ENCODE assay signal across 13 cellular contexts in the genomic region with DNA sequence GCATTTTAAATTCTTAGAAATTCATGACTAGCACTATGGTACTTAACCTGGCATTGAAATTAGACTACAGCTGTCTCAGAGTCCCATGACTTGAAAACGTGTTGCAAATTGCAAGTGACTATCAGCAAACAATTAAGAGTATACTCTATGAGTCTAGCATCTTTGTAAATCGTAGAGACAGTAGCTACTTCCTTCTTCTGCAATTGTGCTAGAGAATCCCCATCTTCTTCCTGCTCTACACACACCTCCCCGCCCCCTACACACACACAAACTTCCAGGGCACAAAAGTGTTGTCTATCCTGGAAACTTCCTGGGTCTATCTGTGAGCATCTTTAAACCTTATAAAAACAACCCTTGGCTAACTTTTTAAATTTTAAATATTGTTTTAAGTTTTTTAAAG. TPM values are rescaled to one million over a fixed set of nuclear protein-coding genes. Genes with fewer than 3 reads are reported as not detected.
A peak's percentile ranks its signal among the peaks of the same experiment; 100 is the strongest.
DNase-seq lines count a peak whose midpoint lies in the region; ATAC-seq and TF ChIP-seq lines count a peak whose summit lies in the region.
"Had no signal": no experiment of that assay in that cellular context is flagged by ENCODE, and none has a peak within 500 bp of the region (broad histone marks: within the 10 kb centered on the region; RNA-seq: fewer than 3 reads in every experiment).

No MANE protein-coding gene starts in this region.

- no peak overlapping the region for H3K4me3 Mint-ChIP-seq in progenitor cell of endocrine pancreas (ENCODE audit: low read depth)
- H3K4me3 Mint-ChIP-seq: CD4-positive, alpha-beta T cell had no signal

- TF ChIP-seq POLR2A in testis (IDR thresholded peaks at IDR 0.05) = no peak

- H3K4me3 ChIP-seq in DOHH2 (ENCODE audit: low read length) (no peak overlapping the region), OCI-LY3 (ENCODE audit: low read length) (peak overlapping the region; percentile 75), testis (no peak overlapping the region)
- H3K4me3 ChIP-seq: gastroesophageal sphincter had no signal

- H3K4me2 ChIP-seq in DOHH2 (ENCODE audit: low read length) = 0 out of 2 replicates have a peak overlapping the region, but pooled peaks have one; percentile 7
- H3K4me2 ChIP-seq in OCI-LY3 (ENCODE audit: low read length) = peak overlapping the region; percentile 83

- peak overlapping the region; percentile 45 for H3K9ac ChIP-seq in OCI-LY3 (ENCODE audit: low read length)

- no peaks in the 10 kb centered on the region for H3K9me3 Mint-ChIP-seq in progenitor cell of endocrine pancreas (ENCODE audit: low read depth)
- H3K9me3 Mint-ChIP-seq: CD4-positive, alpha-beta T cell had no signal

- ATAC-seq in GM19351 (IDR thresholded peaks at IDR 0.05; ENCODE audit: unreplicated experiment) = peak; percentile 31
- peak; percentile 37 for ATAC-seq in HG03103 (IDR thresholded peaks at IDR 0.05; ENCODE audit: low read depth, unreplicated experiment)

- H3K27me3 ChIP-seq in DOHH2 (ENCODE audit: control insufficient read depth, low read length) (peaks cover 19% of the 10 kb centered on the region), OCI-LY3 (ENCODE audit: low read depth, low read length) (no peaks in the 10 kb centered on the region), testis (no peaks in the 10 kb centered on the region)

- H3K27ac ChIP-seq in DOHH2 (ENCODE audit: low read depth, low read length) = no peak overlapping the region
- peak overlapping the region; percentile 56 for H3K27ac ChIP-seq in OCI-LY3 (ENCODE audit: low read length)
- no peak overlapping the region for H3K27ac ChIP-seq in RWPE1
- no peak overlapping the region for H3K27ac ChIP-seq in testis
- H3K27ac ChIP-seq: gastroesophageal sphincter had no signal

- POLR2A ChIA-PET in RWPE1 (lab: Yijun Ruan, JAX; ENCODE audit: low non-redundant PET) = no interaction called here

- H3K4me1 ChIP-seq in DOHH2 (ENCODE audit: control insufficient read depth, low read length) (no peaks in the 10 kb centered on the region), OCI-LY3 (ENCODE audit: low read length) (peaks cover 49% of the 10 kb centered on the region), testis (no peaks in the 10 kb centered on the region)
- H3K4me1 ChIP-seq: gastroesophageal sphincter had no signal

- H3F3A ChIP-seq in DOHH2 (ENCODE audit: control insufficient read depth, insufficient read depth) = no peaks in the 10 kb centered on the region

- peak overlapping the region; percentile 96 for H2AFZ ChIP-seq in OCI-LY3 (ENCODE audit: low read depth, low read length)

- no peaks in the 10 kb centered on the region for H3K9me2 ChIP-seq in DOHH2 (replicated peaks; ENCODE audit: control insufficient read depth, low read length)

- intact Hi-C loops in testis (cut with DNase I; ENCODE audit: low total_unique reads) = no loop called here

- TF ChIP-seq CTCF in DOHH2 (IDR thresholded peaks at IDR 0.05; ENCODE audit: low read depth, low read length, poor library complexity, severe bottlenecking) (no peak), OCI-LY3 (IDR thresholded peaks at IDR 0.05; ENCODE audit: low read depth, low read length) (no peak), RWPE1 (conservative IDR thresholded peaks at IDR 0.05; ENCODE audit: low read depth) (no peak), progenitor cell of endocrine pancreas (IDR thresholded peaks at IDR 0.05; ENCODE audit: unreplicated experiment) (no peak), testis (IDR thresholded peaks at IDR 0.05) (no peak)

- no peaks in the 10 kb centered on the region for H3K79me2 ChIP-seq in DOHH2 (ENCODE audit: control insufficient read depth, low read length)
- H3K79me2 ChIP-seq in OCI-LY3 (ENCODE audit: low read length) = no peaks in the 10 kb centered on the region

- whole genome bisulfite sequencing in testis, 2 donors = 50 to 53% methylated on average over 3 of the region's 3 CpGs

- DNase-seq in RWPE1 (ENCODE audit: low spot score) (no peak), NCI-H2171 treated with DMSO at 0.1 percent for 48 hours (lab: John Stamatoyannopoulos, UW) (no peak), progenitor cell of endocrine pancreas (ENCODE audit: low spot score, unreplicated experiment) (no peak), testis (no peak)
- DNase-seq: activated naive CD4-positive, alpha-beta T cell; CD4-positive, alpha-beta T cell; NCI-H774; stimulated activated CD4-positive, alpha-beta T cell treated with anti-CD3 and anti-CD28 coated beads, Interleukin-1b, Interleukin-23, amount 100 ng/mL, for 48 hours had no signal

- H3K36me3 ChIP-seq in DOHH2 (ENCODE audit: control insufficient read depth, low read length) = no peaks in the 10 kb centered on the region
- H3K36me3 ChIP-seq in OCI-LY3 (replicated peaks; ENCODE audit: low read depth, low read length) = no peaks in the 10 kb centered on the region
- H3K36me3 ChIP-seq in testis (ENCODE audit: low read depth, missing control alignments) = no peaks in the 10 kb centered on the region
- H3K36me3 ChIP-seq: gastroesophageal sphincter had no signal

- no peaks in the 10 kb centered on the region for H3K4me1 Mint-ChIP-seq in progenitor cell of endocrine pancreas (ENCODE audit: low read depth)

- H4K20me1 ChIP-seq in DOHH2 (ENCODE audit: control insufficient read depth, insufficient read depth, low read depth, low read length) (no peaks in the 10 kb centered on the region), OCI-LY3 (ENCODE audit: insufficient read depth, low read length) (no peaks in the 10 kb centered on the region)

- H3K9me3 ChIP-seq in DOHH2 (ENCODE audit: control insufficient read depth, insufficient read depth, low read length) (no peaks in the 10 kb centered on the region), OCI-LY3 (ENCODE audit: insufficient read depth, low read length) (no peaks in the 10 kb centered on the region), testis (no peaks in the 10 kb centered on the region)
- H3K9me3 ChIP-seq: gastroesophageal sphincter had no signal

- no peaks in the 10 kb centered on the region for H3K27me3 Mint-ChIP-seq in progenitor cell of endocrine pancreas

- H3K36me3 Mint-ChIP-seq in progenitor cell of endocrine pancreas (ENCODE audit: insufficient read depth) = no peaks in the 10 kb centered on the region

- H3K27ac Mint-ChIP-seq in progenitor cell of endocrine pancreas = no peak overlapping the region
- H3K27ac Mint-ChIP-seq: CD4-positive, alpha-beta T cell had no signal

- CTCF ChIA-PET in RWPE1 (lab: Yijun Ruan, JAX) = no interaction called here

RNA-seq across cellular contexts. Expression of a gene that starts 35.2 kb away (rescaled TPM):
- total RNA-seq in progenitor cell of endocrine pancreas = 13.8 and 14.0 TPM in 2 replicates
- 1 to 10 TPM; 7.4 to 7.7 TPM for total RNA-seq in testis
- polyA plus RNA-seq in testis (ENCODE audit: insufficient read depth, low read depth, low replicate concordance) = 3.3 TPM
